ENCODE assay signal across 15 cellular contexts in the genomic region with DNA sequence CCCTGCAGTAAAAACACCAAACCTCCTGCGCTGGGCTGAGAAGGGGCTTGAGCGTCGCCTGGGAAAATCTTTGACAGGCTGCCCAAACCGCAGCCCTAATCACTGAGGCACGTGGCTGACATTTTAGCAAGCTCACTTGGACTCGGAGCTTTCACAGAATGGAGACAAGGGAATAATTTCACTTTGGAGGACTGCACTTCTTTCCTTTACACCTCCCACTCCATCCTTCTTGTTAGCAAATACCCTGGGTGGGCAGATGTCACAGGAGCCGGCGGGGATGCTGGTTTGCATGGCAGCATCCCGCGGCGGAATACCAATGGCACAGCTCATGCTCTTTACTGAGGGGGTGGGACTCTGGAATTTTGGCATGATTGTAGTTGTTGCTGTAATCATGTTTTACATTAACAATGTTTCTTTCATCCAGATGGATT.
DNase-seq lines count a peak whose midpoint lies in the region; ATAC-seq, FAIRE-seq and TF ChIP-seq lines count a peak whose summit lies in the region.
"Had no signal": no experiment of that assay in that cellular context is flagged by ENCODE, and none has a peak within 500 bp of the region (broad histone marks: within the 10 kb centered on the region; RNA-seq: fewer than 3 reads in every experiment).

No MANE protein-coding gene starts in this region.

- H3K27me3 ChIP-seq in pancreas: no peaks in the 10 kb centered on the region

- intact Hi-C loops in pancreas (cut with DNase I): no loop called here

- no peak for TF ChIP-seq CTCF in fibroblast of mammary gland (conservative IDR thresholded peaks at IDR 0.05; ENCODE audit: control insufficient read depth, insufficient read depth, low read depth, low read length)
- no peak for TF ChIP-seq CTCF in pancreas (IDR thresholded peaks at IDR 0.05)

- H3K27ac ChIP-seq in pancreas: no peak overlapping the region
- H3K27ac ChIP-seq: KMS-11, neutrophil had no signal

- DNase-seq in A172 (ENCODE audit: low spot score) (peak; percentile 76), RCC 7860 (ENCODE audit: low spot score) (peak; percentile 64), fibroblast of mammary gland (ENCODE audit: low read depth) (peak; percentile 87), pancreas (peak in 1 of 6 donors; percentile 14), HuH-7 (ENCODE audit: low spot score) (no peak), NCI-H510A treated with DMSO at 0.1 percent for 48 hours (lab: John Stamatoyannopoulos, UW) (no peak), COR-L47 (lab: John Stamatoyannopoulos, UW) (no peak)
- DNase-seq: activated CD4-positive, alpha-beta T cell treated with anti-CD3 and anti-CD28 coated beads, Interleukin-2, amount 50 U/mL, for 1 hour; activated naive CD4-positive, alpha-beta T cell; effector memory CD8-positive, alpha-beta T cell; GDM1 had no signal

- no peaks in the 10 kb centered on the region for H3K36me3 ChIP-seq in pancreas
- H3K36me3 ChIP-seq: neutrophil had no signal

- H3K4me3 ChIP-seq in fibroblast of mammary gland (ENCODE audit: control insufficient read depth, low read depth, low read length) (no peak overlapping the region), pancreas (no peak overlapping the region)

- no peaks in the 10 kb centered on the region for H3K4me1 ChIP-seq in pancreas

- FAIRE-seq in RCC 7860 (lab: Jason Lieb, UNC) (peak; percentile 36), pancreas (lab: Jason Lieb, UNC) (no peak)
- FAIRE-seq: H54 had no signal

- H3K9me3 ChIP-seq in pancreas: no peaks in the 10 kb centered on the region
- H3K9me3 ChIP-seq: neutrophil had no signal

- ATAC-seq in pancreas (peak in 3 of 4 donors; percentile 27 to 32 (median 28)), HG02884 (IDR thresholded peaks at IDR 0.05; ENCODE audit: unreplicated experiment) (no peak)
- ATAC-seq: effector memory CD8-positive, alpha-beta T cell had no signal

- WGBS in pancreas, 2 donors: 84 to 88% methylated on average over 11 of the region's 11 CpGs

Comparison
In these comparisons a context has a peak if more than half of its experiments do, and no peak if none do; other contexts are left out.
1. DNase-seq: peak in A172 (single experiment), RCC 7860 (single experiment) and fibroblast of mammary gland (single experiment); none in HuH-7 (single experiment), NCI-H510A treated with DMSO at 0.1 percent for 48 hours (single experiment) and COR-L47 (single experiment).